Comparison of ENCODE assay signal across 12 cellular contexts in the genomic region with DNA sequence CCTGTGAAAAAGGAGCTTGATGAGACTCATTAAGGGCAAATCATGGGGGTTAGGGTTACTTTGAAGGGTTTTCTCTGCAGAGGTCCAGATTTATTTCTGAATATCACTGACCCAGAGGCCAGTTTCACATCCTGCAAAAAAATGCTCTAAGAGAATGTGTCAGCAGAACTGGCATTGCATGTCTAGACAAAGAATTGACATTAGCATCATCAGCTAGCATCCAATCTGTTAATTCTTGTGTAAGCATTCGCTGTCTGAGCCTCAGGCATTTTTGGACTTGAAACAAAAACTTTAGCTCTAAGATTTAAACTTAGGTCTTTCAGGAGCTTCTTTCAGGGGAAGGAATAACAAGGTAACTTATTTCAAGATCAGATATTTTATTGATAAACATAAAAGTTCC.
DNase-seq lines count a peak whose midpoint lies in the region; ATAC-seq, FAIRE-seq and TF ChIP-seq lines count a peak whose summit lies in the region.
"Had no signal": no experiment of that assay in that cellular context is flagged by ENCODE, and none has a peak within 500 bp of the region (broad histone marks: within the 10 kb centered on the region; RNA-seq: fewer than 3 reads in every experiment).

No MANE protein-coding gene starts in this region.

- H3K9ac ChIP-seq in MM.1S (ENCODE audit: low read length) = no peak overlapping the region

- DNase-seq in AG08395 (ENCODE audit: low spot score) (peak; percentile 45), MM.1S (peak; percentile 45), bronchial epithelial cell (ENCODE audit: low read depth) (peak; percentile 97), iris pigment epithelial cell (ENCODE audit: low read depth) (peak; percentile 68), H7 (no peak), NCI-H446 treated with DMSO at 0.1 percent for 48 hours (lab: John Stamatoyannopoulos, UW) (no peak), GM12891 (ENCODE audit: insufficient read length, low spot score) (no peak)
- DNase-seq: SHP77; stimulated activated CD4-positive, alpha-beta T cell treated with anti-CD3 and anti-CD28 coated beads, Interleukin-15, amount 100 ng/mL, for 24 hours had no signal

- H3K9me2 ChIP-seq in MM.1S (replicated peaks; ENCODE audit: insufficient read depth, low read length) = no peaks in the 10 kb centered on the region

- H3F3A ChIP-seq in MM.1S (ENCODE audit: insufficient read depth, low read length) = no peaks in the 10 kb centered on the region

- H3K27ac ChIP-seq in MM.1S (ENCODE audit: low read length) = no peak overlapping the region
- H3K27ac ChIP-seq: cardiac muscle cell had no signal

- no peak for TF ChIP-seq POLR2A in GM12891 (IDR thresholded peaks at IDR 0.05; ENCODE audit: low read depth, low read length)

- no peak overlapping the region for H2AFZ ChIP-seq in MM.1S (ENCODE audit: low read length)

- no peaks in the 10 kb centered on the region for H3K4me1 ChIP-seq in MM.1S (ENCODE audit: low read length)

- no peak overlapping the region for H3K4me3 ChIP-seq in MM.1S (ENCODE audit: low read length)
- no peak overlapping the region for H3K4me3 ChIP-seq in bronchial epithelial cell (ENCODE audit: low read depth, low read length)
- H3K4me3 ChIP-seq in H7 (ENCODE audit: insufficient read depth, low read depth, low read length) = no peak overlapping the region
- H3K4me3 ChIP-seq: cardiac muscle cell had no signal

- no peak for ATAC-seq in GM18520 (IDR thresholded peaks at IDR 0.05; ENCODE audit: unreplicated experiment)
- ATAC-seq: activated naive CD4-positive, alpha-beta T cell treated with anti-CD3 and anti-CD28 coated beads, Interleukin-2, amount 50 U/mL, for 72 hours had no signal

- TF ChIP-seq CTCF in MM.1S (IDR thresholded peaks at IDR 0.05; ENCODE audit: low read length) (no peak), bronchial epithelial cell (IDR thresholded peaks at IDR 0.05; ENCODE audit: insufficient read depth, low read length, severe bottlenecking) (no peak)

- no peaks in the 10 kb centered on the region for H3K79me2 ChIP-seq in MM.1S (ENCODE audit: low read length)

- H3K4me2 ChIP-seq in MM.1S (ENCODE audit: low read depth, low read length) = no peak overlapping the region

- H3K36me3 ChIP-seq in MM.1S (replicated peaks; ENCODE audit: insufficient read depth, low read length) (no peaks in the 10 kb centered on the region), bronchial epithelial cell (ENCODE audit: control insufficient read depth, insufficient read depth, low read length) (no peaks in the 10 kb centered on the region), H7 (replicated peaks; ENCODE audit: control insufficient read depth, insufficient read depth, low read length) (no peaks in the 10 kb centered on the region)
- H3K36me3 ChIP-seq: cardiac muscle cell had no signal

- H3K27me3 ChIP-seq in MM.1S (replicated peaks; ENCODE audit: insufficient read depth, low read length) = no peaks in the 10 kb centered on the region
- H3K27me3 ChIP-seq in bronchial epithelial cell (ENCODE audit: control insufficient read depth, insufficient read depth, low read length) = no peaks in the 10 kb centered on the region
- no peaks in the 10 kb centered on the region for H3K27me3 ChIP-seq in H7 (ENCODE audit: control insufficient read depth, insufficient read depth, low read length)
- H3K27me3 ChIP-seq: cardiac muscle cell had no signal

- H3K9me3 ChIP-seq in MM.1S (replicated peaks; ENCODE audit: insufficient read depth, low read length) = no peaks in the 10 kb centered on the region

- no peaks in the 10 kb centered on the region for H4K20me1 ChIP-seq in MM.1S (ENCODE audit: insufficient read depth, low read length)

- no peak for FAIRE-seq in bronchial epithelial cell (lab: Jason Lieb, UNC)
- no peak for FAIRE-seq in GM12891 (lab: Jason Lieb, UNC)

TF ChIP-seq in GM12891, 5 proteins besides CTCF, POLR2A, EP300 and RAD21:
- no peak for TF ChIP-seq PAX5 (IDR thresholded peaks at IDR 0.05; ENCODE audit: insufficient read depth, low read length, severe bottlenecking)
- TF ChIP-seq SPI1 (IDR thresholded peaks at IDR 0.05; ENCODE audit: low read depth, low read length) = no peak
- no peak for TF ChIP-seq POLR2AphosphoS5 (IDR thresholded peaks at IDR 0.05; ENCODE audit: low read depth, low read length)
- no peak for TF ChIP-seq POU2F2 (IDR thresholded peaks at IDR 0.05; ENCODE audit: low read depth, low read length)
- no peak for TF ChIP-seq TAF1 (IDR thresholded peaks at IDR 0.05; ENCODE audit: low read depth, low read length)

Comparison
In these comparisons a context has a peak if more than half of its experiments do, and no peak if none do; other contexts are left out.
1. DNase-seq: peak in AG08395 (single experiment), MM.1S (single experiment), bronchial epithelial cell (single experiment) and iris pigment epithelial cell (single experiment); none in H7 (single experiment), NCI-H446 treated with DMSO at 0.1 percent for 48 hours (single experiment) and GM12891 (single experiment).